In genomic region chr4:104015680-104016079, GRCh38 we compare ENCODE assay signal across 10 cellular contexts.
DNase-seq lines count a peak whose midpoint lies in the region; ATAC-seq, FAIRE-seq and TF ChIP-seq lines count a peak whose summit lies in the region.
"Had no signal": no experiment of that assay in that cellular context is flagged by ENCODE, and none has a peak within 500 bp of the region (broad histone marks: within the 10 kb centered on the region; RNA-seq: fewer than 3 reads in every experiment).

No MANE protein-coding gene starts in this region.

- CTCF ChIA-PET in A549 (lab: Yijun Ruan, JAX) (no interaction called here), PC-3 (lab: Charles Lee) (interaction anchor here (0.6 kb wide), 1 partner anchor 135 kb away, joined by 6 read pairs; no protein-coding TSS in a partner anchor)
- CTCF ChIA-PET in CD8-positive, alpha-beta memory T cell (lab: Charles Lee), result no interaction called here

- H4K20me1 ChIP-seq in PC-3 (ENCODE audit: low read length), result no peaks in the 10 kb centered on the region
- no peaks in the 10 kb centered on the region for H4K20me1 ChIP-seq in hepatocyte (ENCODE audit: insufficient read depth, poor library complexity, severe bottlenecking)

- H3K9me2 ChIP-seq in PC-3 (replicated peaks; ENCODE audit: low read length), result no peaks in the 10 kb centered on the region
- H3K9me2 ChIP-seq in hepatocyte (replicated peaks; ENCODE audit: insufficient read depth), result no peaks in the 10 kb centered on the region

- TF ChIP-seq EP300 in A549 (IDR thresholded peaks at IDR 0.05), result no peak

- H3K36me3 ChIP-seq in PC-3 (ENCODE audit: low read depth, low read length) (no peaks in the 10 kb centered on the region), hepatocyte (replicated peaks; ENCODE audit: insufficient read depth, low read depth) (no peaks in the 10 kb centered on the region)
- H3K36me3 ChIP-seq in CD8-positive, alpha-beta memory T cell (ENCODE audit: insufficient read depth, low read length), result no peaks in the 10 kb centered on the region
- H3K36me3 ChIP-seq: upper lobe of right lung had no signal

- no peaks in the 10 kb centered on the region for H3K4me1 ChIP-seq in A549
- H3K4me1 ChIP-seq in PC-3 (ENCODE audit: insufficient read depth, low read length), result no peaks in the 10 kb centered on the region
- no peaks in the 10 kb centered on the region for H3K4me1 ChIP-seq in hepatocyte (ENCODE audit: insufficient read depth)
- H3K4me1 ChIP-seq in CD8-positive, alpha-beta memory T cell (ENCODE audit: insufficient read depth, low read length), result no peaks in the 10 kb centered on the region
- H3K4me1 ChIP-seq: upper lobe of right lung had no signal

- H3K27me3 Mint-ChIP-seq in CD8-positive, alpha-beta memory T cell, result no peaks in the 10 kb centered on the region

- H3K9me3 Mint-ChIP-seq in CD8-positive, alpha-beta memory T cell, result peaks cover 0 to 5% (median 0%) of the 10 kb centered on the region in 5 donors
- H3K9me3 Mint-ChIP-seq: activated T-helper 1 cell treated with anti-CD3 and anti-CD28 coated beads, Interleukin-12 subunit alpha, Interleukin-12 subunit beta, Interleukin-2, Interleukin-4 antibody, amounts not matched to agents 30 ng/mL and 10 ng/mL and 1 ng/mL, durations not matched to agents 14 hours and 24 hours and 36 hours had no signal

- H3K9me3 ChIP-seq in A549 (no peaks in the 10 kb centered on the region), PC-3 (ENCODE audit: low read length) (no peaks in the 10 kb centered on the region), hepatocyte (ENCODE audit: low read depth) (no peaks in the 10 kb centered on the region)
- no peaks in the 10 kb centered on the region for H3K9me3 ChIP-seq in CD8-positive, alpha-beta memory T cell (ENCODE audit: low read length)
- H3K9me3 ChIP-seq: upper lobe of right lung had no signal

- no peaks in the 10 kb centered on the region for H3F3A ChIP-seq in PC-3 (ENCODE audit: low read length, unreplicated experiment)

- peak in 1 of 2 experiments; percentile 14 for DNase-seq in A549 (ENCODE audit: low read depth in 1 of 2, low spot score in 1 of 2)
- DNase-seq in PC-3, result peak; percentile 30
- DNase-seq in hepatocyte (ENCODE audit: low spot score), result peak; percentile 30
- DNase-seq in activated CD8-positive, alpha-beta memory T cell treated with anti-CD3 and anti-CD28 coated beads for 24 hours, result no peak
- no peak for DNase-seq in CD8-positive, alpha-beta memory T cell
- DNase-seq: upper lobe of right lung had no signal

- H3K4me3 Mint-ChIP-seq in CD8-positive, alpha-beta memory T cell, result no peak overlapping the region
- H3K4me3 Mint-ChIP-seq: activated T-helper 1 cell treated with anti-CD3 and anti-CD28 coated beads, Interleukin-12 subunit alpha, Interleukin-12 subunit beta, Interleukin-2, Interleukin-4 antibody, amounts not matched to agents 30 ng/mL and 10 ng/mL and 1 ng/mL, durations not matched to agents 14 hours and 24 hours and 36 hours had no signal

- peak; percentile 31 to 39 for TF ChIP-seq RAD21 in A549 (conservative IDR thresholded peaks at IDR 0.05 in 1 of 2, IDR thresholded peaks at IDR 0.05 in 1 of 2)

- H3K27ac ChIP-seq in A549, result no peak overlapping the region
- no peak overlapping the region for H3K27ac ChIP-seq in PC-3 (ENCODE audit: low read length)
- no peak overlapping the region for H3K27ac ChIP-seq in hepatocyte
- no peak overlapping the region for H3K27ac ChIP-seq in CD8-positive, alpha-beta memory T cell (ENCODE audit: low read depth, low read length)
- H3K27ac ChIP-seq: upper lobe of right lung had no signal

- H3K9ac ChIP-seq in PC-3 (ENCODE audit: low read length), result no peak overlapping the region

- no peak overlapping the region for H3K27ac Mint-ChIP-seq in CD8-positive, alpha-beta memory T cell
- H3K27ac Mint-ChIP-seq: activated T-helper 1 cell treated with anti-CD3 and anti-CD28 coated beads, Interleukin-12 subunit alpha, Interleukin-12 subunit beta, Interleukin-2, Interleukin-4 antibody, amounts not matched to agents 30 ng/mL and 10 ng/mL and 1 ng/mL, durations not matched to agents 14 hours and 24 hours and 36 hours had no signal

- TF ChIP-seq CTCF in A549 (IDR thresholded peaks at IDR 0.05), result 0 out of 3 replicates have a peak, but pooled peaks have one; percentile 25
- peak; percentile 36; the same call in 1 of the 2 replicates for TF ChIP-seq CTCF in GM12874 (IDR thresholded peaks at IDR 0.05; ENCODE audit: insufficient read depth, low read depth, low read length)
- TF ChIP-seq CTCF in PC-3 (conservative IDR thresholded peaks at IDR 0.05; ENCODE audit: low read depth, low read length), result peak; percentile 55
- TF ChIP-seq CTCF in hepatocyte (IDR thresholded peaks at IDR 0.05; ENCODE audit: poor library complexity), result peak; percentile 58

- H3K4me1 Mint-ChIP-seq in CD8-positive, alpha-beta memory T cell, result no peaks in the 10 kb centered on the region

- H3K79me2 ChIP-seq in PC-3 (ENCODE audit: low read length) (no peaks in the 10 kb centered on the region), hepatocyte (no peaks in the 10 kb centered on the region)

- no peaks in the 10 kb centered on the region for H3K36me3 Mint-ChIP-seq in CD8-positive, alpha-beta memory T cell

- no TSS peak for BruUV-seq in PC-3 (replicated peaks; lab: Mats Ljungman, UMichigan)

- POLR2A ChIA-PET in A549 (lab: Yijun Ruan, JAX) (no interaction called here), PC-3 (lab: Charles Lee; ENCODE audit: unreplicated experiment) (no interaction called here)
- POLR2A ChIA-PET in CD8-positive, alpha-beta memory T cell (lab: Charles Lee), result no interaction called here

- H2AFZ ChIP-seq in PC-3 (ENCODE audit: low read length), result no peak overlapping the region
- H2AFZ ChIP-seq in hepatocyte, result no peak overlapping the region

- TF ChIP-seq POLR2A in A549 (IDR thresholded peaks at IDR 0.05; ENCODE audit: low read length) (no peak), GM18505 (IDR thresholded peaks at IDR 0.05; ENCODE audit: borderline replicate concordance, extremely low read depth, insufficient read depth, insufficient read length) (no peak)

- intact Hi-C loops in PC-3 (cut with micrococcal nuclease), result loop anchor here (2.0 kb wide), 1 partner anchor 845 kb away; no protein-coding TSS in a partner anchor

- H3K4me3 ChIP-seq in A549 (no peak overlapping the region), PC-3 (ENCODE audit: low read length) (no peak overlapping the region), hepatocyte (no peak overlapping the region)
- no peak overlapping the region for H3K4me3 ChIP-seq in CD8-positive, alpha-beta memory T cell (ENCODE audit: low read length)
- H3K4me3 ChIP-seq: upper lobe of right lung had no signal

- H3K4me2 ChIP-seq in A549 (no peak overlapping the region), PC-3 (ENCODE audit: low read length) (no peak overlapping the region), hepatocyte (no peak overlapping the region)

- WGBS in A549 (ENCODE audit: missing lambda C conversion rate), result 2% methylated on average over 2 of the region's 2 CpGs
- WGBS in hepatocyte (ENCODE audit: low lambda C conversion rate, missing lambda C conversion rate), result 18% methylated on average over 2 of the region's 2 CpGs

- no peak for FAIRE-seq in A549 (lab: Jason Lieb, UNC)

- ATAC-seq in A549 (peak in 1 of 2 experiments; percentile 55; a peak in 2 of 6 replicates), PC-3 (peak; percentile 57; the same call in 1 of the 2 replicates), GM18505 (IDR thresholded peaks at IDR 0.05; ENCODE audit: unreplicated experiment) (no peak), GM19463 (IDR thresholded peaks at IDR 0.05; ENCODE audit: unreplicated experiment) (no peak)
- ATAC-seq: upper lobe of right lung had no signal

- H3K27me3 ChIP-seq in PC-3 (ENCODE audit: low read length) (no peaks in the 10 kb centered on the region), hepatocyte (no peaks in the 10 kb centered on the region)
- no peaks in the 10 kb centered on the region for H3K27me3 ChIP-seq in CD8-positive, alpha-beta memory T cell (ENCODE audit: insufficient read depth, low read length, poor library complexity, severe bottlenecking)
- H3K27me3 ChIP-seq: upper lobe of right lung had no signal

TF ChIP-seq in A549, 52 proteins besides CTCF, POLR2A, EP300 and RAD21:
- TF ChIP-seq USF2 (IDR thresholded peaks at IDR 0.05), result no peak
- TF ChIP-seq SMC3 (IDR thresholded peaks at IDR 0.05), result 0 out of 3 replicates have a peak, but pooled peaks have one; percentile 20

Comparison
In these comparisons a context has a peak if more than half of its experiments do, and no peak if none do; other contexts are left out.
1. DNase-seq: peak in PC-3 (single experiment) and hepatocyte (single experiment); none in activated CD8-positive, alpha-beta memory T cell treated with anti-CD3 and anti-CD28 coated beads for 24 hours (single experiment) and CD8-positive, alpha-beta memory T cell (0 of 5).
2. Peak in every context shown above with its lines, with median percentiles within 50 percentile points of each other: CTCF ChIP-seq.